15 cellular contexts compared by ENCODE assay signal in the genomic region with DNA sequence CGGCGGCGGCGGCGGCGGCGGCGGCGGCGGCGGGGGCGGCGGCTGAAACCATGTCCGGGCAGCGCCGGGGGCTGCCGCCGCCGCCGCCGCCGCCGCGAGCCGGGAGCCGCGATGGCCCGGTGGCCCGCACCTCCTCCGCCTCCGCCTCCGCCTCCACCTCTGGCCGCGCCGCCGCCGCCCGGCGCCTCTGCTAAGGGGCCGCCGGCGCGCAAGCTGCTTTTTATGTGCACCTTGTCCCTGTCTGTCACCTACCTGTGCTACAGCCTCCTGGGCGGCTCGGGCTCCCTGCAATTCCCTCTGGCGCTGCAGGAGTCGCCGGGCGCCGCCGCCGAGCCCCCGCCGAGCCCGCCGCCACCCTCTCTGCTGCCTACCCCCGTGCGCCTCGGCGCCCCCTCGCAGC. TPM values are rescaled to one million over a fixed set of nuclear protein-coding genes. Genes with fewer than 3 reads are reported as not detected.
DNase-seq lines count a peak whose midpoint lies in the region; ATAC-seq, FAIRE-seq and TF ChIP-seq lines count a peak whose summit lies in the region.
"Had no signal": no experiment of that assay in that cellular context is flagged by ENCODE, and none has a peak within 500 bp of the region (broad histone marks: within the 10 kb centered on the region; RNA-seq: fewer than 3 reads in every experiment).

No MANE protein-coding gene starts in this region.

- no peak for ATAC-seq in HG03460 (IDR thresholded peaks at IDR 0.05; ENCODE audit: unreplicated experiment)
- ATAC-seq: naive thymus-derived CD4-positive, alpha-beta T cell had no signal

- no peaks in the 10 kb centered on the region for H3K9me3 ChIP-seq in HUES6 (ENCODE audit: control insufficient read depth, insufficient read depth, low read depth, low read length)
- H3K9me3 ChIP-seq: tibial artery had no signal

- H3K9ac ChIP-seq in HUES6 (ENCODE audit: low read length) = peak overlapping the region; percentile 32
- H3K9ac ChIP-seq: KMS-11 had no signal

- no peak overlapping the region for H3K27ac ChIP-seq in HUES6 (ENCODE audit: low read depth, low read length)
- H3K27ac ChIP-seq: KMS-11, tibial artery had no signal

- peaks cover 19% of the 10 kb centered on the region for H3K4me1 ChIP-seq in HUES6 (ENCODE audit: control insufficient read depth, insufficient read depth, low read length)

- no peak for TF ChIP-seq CTCF in epithelial cell of proximal tubule (conservative IDR thresholded peaks at IDR 0.05; ENCODE audit: low read depth, low read length)

- FAIRE-seq in RCC 7860 (lab: Jason Lieb, UNC) = no peak
- FAIRE-seq: GM18507 had no signal

- H3K4me3 ChIP-seq in HUES6 (ENCODE audit: low read depth, low read length) (peak overlapping the region; percentile 73), epithelial cell of proximal tubule (ENCODE audit: low read depth, low read length) (peak overlapping the region; percentile 24)

- H3K27me3 ChIP-seq in HUES6 (ENCODE audit: control insufficient read depth, insufficient read depth, low read length) = peaks cover 66% of the 10 kb centered on the region

- H3K36me3 ChIP-seq in HUES6 (ENCODE audit: control insufficient read depth, insufficient read depth, low read length) = no peaks in the 10 kb centered on the region
- H3K36me3 ChIP-seq: tibial artery had no signal

- DNase-seq in NCI-H510A treated with DMSO at 0.1 percent for 48 hours (lab: John Stamatoyannopoulos, UW) (peak; percentile 29), NCI-H510A (lab: John Stamatoyannopoulos, UW) (no peak), epithelial cell of proximal tubule (ENCODE audit: low read depth) (no peak), retina (peak; percentile 32), RCC 7860 (ENCODE audit: low spot score) (no peak), EL (no peak)
- DNase-seq: ACHN; activated naive CD4-positive, alpha-beta T cell treated with anti-CD3 and anti-CD28 coated beads, Interleukin-2, amount 50 U/mL, for 16 hours; naive thymus-derived CD4-positive, alpha-beta T cell; tibial artery had no signal

RNA-seq across cellular contexts. Expression of a gene that starts 0.5 kb away (rescaled TPM):
- total RNA-seq in epithelial cell of proximal tubule = not detected in 2 replicates
- total RNA-seq: activated CD8-positive, alpha-beta memory T cell treated with anti-CD3 and anti-CD28 coated beads for 36 hours; naive thymus-derived CD4-positive, alpha-beta T cell had no signal

Comparison
In these comparisons a context has a peak if more than half of its experiments do, and no peak if none do; other contexts are left out.
1. DNase-seq: peak in NCI-H510A treated with DMSO at 0.1 percent for 48 hours (single experiment) and retina (single experiment); none in NCI-H510A (single experiment), epithelial cell of proximal tubule (single experiment), RCC 7860 (single experiment) and EL (single experiment).